ENCODE assay signal across 8 cellular contexts in genomic region chr7:67192889-67193613, GRCh38.
DNase-seq lines count a peak whose midpoint lies in the region; ATAC-seq and TF ChIP-seq lines count a peak whose summit lies in the region.
"Not testable (repeated sequence)": the region's sequence is repeated elsewhere in the genome, so short reads cannot be mapped to it uniquely, and the experiment has no call there.

No MANE protein-coding gene starts in this region.

- WGBS in heart right ventricle, 2 donors = 70 to 77% methylated on average over 11 of the region's 11 CpGs

- not testable (repeated sequence) for TF ChIP-seq CTCF in chondrocyte (IDR thresholded peaks at IDR 0.05); heart right ventricle (IDR thresholded peaks at IDR 0.05)

- not testable (repeated sequence) for H3K9me3 Mint-ChIP-seq in chondrocyte (ENCODE audit: low read depth); natural killer cell treated with Interleukin-12 subunit alpha and Interleukin-12 subunit beta and Interleukin-15 and Interleukin-18, amount 100 ng/mL, for 72 hours

- intact Hi-C loops in heart right ventricle (cut with DNase I) = not testable (repeated sequence)

- not testable (repeated sequence) for H3K9me3 ChIP-seq in SK-N-MC (ENCODE audit: low read depth, low read length)
- H3K9me3 ChIP-seq in heart right ventricle = peaks cover 0 to 19% (median 0%) of the 10 kb centered on the region in 11 donors

- H3K36me3 ChIP-seq in SK-N-MC (ENCODE audit: insufficient read depth, low read length) = not testable (repeated sequence)
- peaks cover 0 to 15% (median 0%) of the 10 kb centered on the region in 9 donors for H3K36me3 ChIP-seq in heart right ventricle

- H3K4me3 Mint-ChIP-seq in chondrocyte (ENCODE audit: unreplicated experiment) = not testable (repeated sequence)
- H3K4me3 Mint-ChIP-seq in natural killer cell treated with Interleukin-12 subunit alpha and Interleukin-12 subunit beta and Interleukin-15 and Interleukin-18, amount 100 ng/mL, for 72 hours = peak overlapping the region; percentile 2

- peak overlapping the region; percentile 90 for H3K27ac ChIP-seq in SK-N-MC
- peak overlapping the region in 3 of 10 donors; percentile 1 to 48 (median 47) for H3K27ac ChIP-seq in heart right ventricle

- H3K27me3 ChIP-seq in heart right ventricle = not testable (repeated sequence)

- not testable (repeated sequence) for H3K4me3 ChIP-seq in SK-N-MC, heart right ventricle

- peak overlapping the region; percentile 59 for H3K27ac Mint-ChIP-seq in chondrocyte (ENCODE audit: unreplicated experiment)
- not testable (repeated sequence) for H3K27ac Mint-ChIP-seq in natural killer cell treated with Interleukin-12 subunit alpha and Interleukin-12 subunit beta and Interleukin-15 and Interleukin-18, amount 100 ng/mL, for 72 hours

- H3K4me1 Mint-ChIP-seq in chondrocyte (ENCODE audit: low read depth) = peaks cover 12% of the 10 kb centered on the region
- peaks cover 23 to 25% of the 10 kb centered on the region in 2 donors for H3K4me1 Mint-ChIP-seq in natural killer cell treated with Interleukin-12 subunit alpha and Interleukin-12 subunit beta and Interleukin-15 and Interleukin-18, amount 100 ng/mL, for 72 hours (ENCODE audit: low read depth in 2 of 2)

- DNase-seq in COLO668 (lab: John Stamatoyannopoulos, UW; ENCODE audit: unreplicated experiment) = peak; percentile 59
- peak; percentile 18 for DNase-seq in M059J (ENCODE audit: low read depth)
- DNase-seq in NCI-H2171 treated with DMSO at 0.1 percent for 48 hours (lab: John Stamatoyannopoulos, UW) = peak; percentile 64
- DNase-seq in SK-N-MC (ENCODE audit: low read depth, low spot score); chondrocyte (ENCODE audit: low spot score); natural killer cell treated with Interleukin-12 subunit alpha and Interleukin-12 subunit beta and Interleukin-15 and Interleukin-18, amount 100 ng/mL, for 72 hours (ENCODE audit: low spot score): not testable (repeated sequence)
- peak in 1 of 2 donors; percentile 37 for DNase-seq in heart right ventricle
- DNase-seq in stimulated activated naive CD8-positive, alpha-beta T cell treated with anti-CD3 and anti-CD28 coated beads, Interleukin-15, Interleukin-2, amounts not matched to agents 100 U/mL and 50 U/mL, for 24 hours = peak; percentile 6

- H3K36me3 Mint-ChIP-seq in chondrocyte (ENCODE audit: low read depth); natural killer cell treated with Interleukin-12 subunit alpha and Interleukin-12 subunit beta and Interleukin-15 and Interleukin-18, amount 100 ng/mL, for 72 hours: not testable (repeated sequence)

- peak; percentile 57 to 93 (median 85) for ATAC-seq in heart right ventricle
- ATAC-seq in natural killer cell treated with Interleukin-12 subunit alpha and Interleukin-12 subunit beta and Interleukin-15 and Interleukin-18, amount 100 ng/mL, for 72 hours; stimulated activated naive CD8-positive, alpha-beta T cell treated with anti-CD3 and anti-CD28 coated beads, Interleukin-15, Interleukin-2, amounts not matched to agents 100 U/mL and 50 U/mL, for 24 hours: not testable (repeated sequence)

- H3K9ac ChIP-seq in SK-N-MC (ENCODE audit: insufficient read length) = not testable (repeated sequence)

- not testable (repeated sequence) for H3K4me1 ChIP-seq in heart right ventricle

- not testable (repeated sequence) for H3K27me3 Mint-ChIP-seq in chondrocyte (ENCODE audit: low read depth); natural killer cell treated with Interleukin-12 subunit alpha and Interleukin-12 subunit beta and Interleukin-15 and Interleukin-18, amount 100 ng/mL, for 72 hours
